Comparison of ENCODE assay signal across 19 cellular contexts in the genomic region with DNA sequence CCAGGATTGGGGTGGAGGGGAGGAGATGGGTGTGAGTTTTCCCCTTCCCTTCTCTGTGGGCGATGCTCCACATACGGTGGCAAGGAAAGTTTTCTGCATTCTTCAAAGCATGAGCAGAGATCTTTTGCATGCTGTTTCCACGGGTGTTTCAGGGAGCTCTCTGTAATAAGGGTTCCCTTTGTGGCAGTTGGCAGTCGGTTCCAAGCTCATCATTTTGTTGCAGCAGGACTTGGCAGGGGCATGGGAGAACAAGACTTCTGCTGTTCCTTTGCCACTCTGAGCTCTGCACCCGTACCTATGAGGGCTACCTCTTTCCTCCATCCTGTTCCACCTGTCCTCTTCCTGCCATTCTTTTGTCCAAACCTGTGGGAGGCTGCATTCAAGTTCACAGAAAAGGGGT.
"Had no signal": no experiment of that assay in that cellular context is flagged by ENCODE, and none has a peak within 500 bp of the region (broad histone marks: within the 10 kb centered on the region; RNA-seq: fewer than 3 reads in every experiment).

No MANE protein-coding gene starts in this region.

- DNase-seq: activated CD4-positive, alpha-beta memory T cell treated with anti-CD3 and anti-CD28 coated beads for 36 hours; activated CD4-positive, alpha-beta T cell treated with anti-CD3 and anti-CD28 coated beads for 36 hours; activated naive CD4-positive, alpha-beta T cell; activated naive CD8-positive, alpha-beta T cell treated with anti-CD3 and anti-CD28 coated beads, Interleukin-2, amount 10 ng/mL, durations not matched to agents 7 days and 5 days; central memory CD4-positive, alpha-beta T cell; erythroblast; foreskin melanocyte; immature natural killer cell; natural killer cell; right cardiac atrium; small intestine; stimulated activated CD4-positive, alpha-beta T cell treated with anti-CD3 and anti-CD28 coated beads, Interleukin-15, amount 100 ng/mL, for 24 hours; stimulated activated CD4-positive, alpha-beta T cell treated with anti-CD3 and anti-CD28 coated beads, Interleukin-2, amount 100 ng/mL, for 48 hours; upper lobe of right lung had no signal

- ATAC-seq: activated CD4-positive, alpha-beta T cell treated with anti-CD3 and anti-CD28 coated beads for 36 hours; natural killer cell; right cardiac atrium; upper lobe of right lung had no signal

- H3K4me3 Mint-ChIP-seq: activated CD4-positive, alpha-beta memory T cell treated with anti-CD3 and anti-CD28 coated beads for 36 hours; activated CD4-positive, alpha-beta T cell treated with anti-CD3 and anti-CD28 coated beads for 36 hours; activated naive CD8-positive, alpha-beta T cell treated with anti-CD3 and anti-CD28 coated beads, Interleukin-2, amount 10 ng/mL, durations not matched to agents 7 days and 5 days; immature natural killer cell; natural killer cell; T-helper 2 cell treated with Interferon-gamma antibody and Interleukin-4, amounts not matched to agents 5 μg/mL and 100 μg/mL, for 36 hours had no signal

- H3K4me3 ChIP-seq: coronary artery, prostate gland, upper lobe of right lung had no signal

- H3K36me3 ChIP-seq: neutrophil, prostate gland, upper lobe of right lung had no signal

- H3K4me1 Mint-ChIP-seq: activated CD4-positive, alpha-beta T cell treated with anti-CD3 and anti-CD28 coated beads for 36 hours; activated naive CD8-positive, alpha-beta T cell treated with anti-CD3 and anti-CD28 coated beads, Interleukin-2, amount 10 ng/mL, durations not matched to agents 7 days and 5 days; immature natural killer cell; natural killer cell had no signal

- H3K27me3 Mint-ChIP-seq: activated CD4-positive, alpha-beta T cell treated with anti-CD3 and anti-CD28 coated beads for 36 hours had no signal

- H3K27me3 ChIP-seq: upper lobe of right lung had no signal

- H3K27ac ChIP-seq: coronary artery, neutrophil, prostate gland, upper lobe of right lung had no signal

- H3K9me3 Mint-ChIP-seq: activated CD4-positive, alpha-beta memory T cell treated with anti-CD3 and anti-CD28 coated beads for 36 hours; activated naive CD8-positive, alpha-beta T cell treated with anti-CD3 and anti-CD28 coated beads, Interleukin-2, amount 10 ng/mL, durations not matched to agents 7 days and 5 days; immature natural killer cell; natural killer cell; T-helper 2 cell treated with Interferon-gamma antibody and Interleukin-4, amounts not matched to agents 5 μg/mL and 100 μg/mL, for 36 hours had no signal

- H3K36me3 Mint-ChIP-seq: activated CD4-positive, alpha-beta memory T cell treated with anti-CD3 and anti-CD28 coated beads for 36 hours; activated naive CD8-positive, alpha-beta T cell treated with anti-CD3 and anti-CD28 coated beads, Interleukin-2, amount 10 ng/mL, durations not matched to agents 7 days and 5 days; brain; immature natural killer cell; natural killer cell had no signal

- H3K27ac Mint-ChIP-seq: activated CD4-positive, alpha-beta memory T cell treated with anti-CD3 and anti-CD28 coated beads for 36 hours; activated CD4-positive, alpha-beta T cell treated with anti-CD3 and anti-CD28 coated beads for 36 hours; activated naive CD8-positive, alpha-beta T cell treated with anti-CD3 and anti-CD28 coated beads, Interleukin-2, amount 10 ng/mL, durations not matched to agents 7 days and 5 days; immature natural killer cell; natural killer cell; T-helper 2 cell treated with Interferon-gamma antibody and Interleukin-4, amounts not matched to agents 5 μg/mL and 100 μg/mL, for 36 hours had no signal

- H3K4me1 ChIP-seq: upper lobe of right lung had no signal
